ENCODE assay signal across 18 cellular contexts in genomic region chr6:84135291-84135690, GRCh38.
DNase-seq lines count a peak whose midpoint lies in the region; ATAC-seq, FAIRE-seq and TF ChIP-seq lines count a peak whose summit lies in the region.
"Had no signal": no experiment of that assay in that cellular context is flagged by ENCODE, and none has a peak within 500 bp of the region (broad histone marks: within the 10 kb centered on the region; RNA-seq: fewer than 3 reads in every experiment).

No MANE protein-coding gene starts in this region.

- H3K9me3 ChIP-seq in MG63 (no peaks in the 10 kb centered on the region), keratinocyte (ENCODE audit: control insufficient read depth, low read depth, low read length) (no peaks in the 10 kb centered on the region), esophagus muscularis mucosa (peaks cover 0 to 5% (median 0%) of the 10 kb centered on the region in 4 donors)

- H3K9ac ChIP-seq in keratinocyte (ENCODE audit: control insufficient read depth, extremely low read depth, insufficient read depth, low read length): no peak overlapping the region
- H3K9ac ChIP-seq: GM23248 had no signal

- H3K9me1 ChIP-seq in keratinocyte (ENCODE audit: control insufficient read depth, extremely low read depth, insufficient read depth, low read length): no peaks in the 10 kb centered on the region

- dilution Hi-C loops in keratinocyte (cut with MboI; ENCODE audit: extremely low pct_ligation_motif_present, low sequenced_read_pairs): no loop called here

- no peak for ATAC-seq in GM21381 (IDR thresholded peaks at IDR 0.05; ENCODE audit: unreplicated experiment)

- WGBS in esophagus muscularis mucosa: 97% methylated on average over 5 of the region's 5 CpGs

- intact Hi-C loops in esophagus muscularis mucosa (cut with DNase I): no loop called here

- no peaks in the 10 kb centered on the region for H3K79me2 ChIP-seq in keratinocyte (ENCODE audit: control insufficient read depth, insufficient read depth, low read length)

- H4K20me1 ChIP-seq in keratinocyte (ENCODE audit: control insufficient read depth, extremely low read depth, insufficient read depth, low read length): no peaks in the 10 kb centered on the region

- DNase-seq in HPDE6-E6E7 (ENCODE audit: extremely low spot score) (peak; percentile 21), MG63 (peak; percentile 1), bronchial epithelial cell (ENCODE audit: low read depth) (peak; percentile 80), keratinocyte (ENCODE audit: low read depth, low spot score) (peak; percentile 36), dedifferentiated amniotic fluid mesenchymal stem cell (ENCODE audit: extremely low spot score) (no peak), esophagus muscularis mucosa (ENCODE audit: extremely low spot score) (no peak)
- DNase-seq: C1 segment of cervical spinal cord; Calu3; CD4-positive, alpha-beta T cell; DMS79; EL; GDM1; GM23248 had no signal

- TF ChIP-seq CTCF in bronchial epithelial cell (IDR thresholded peaks at IDR 0.05; ENCODE audit: insufficient read depth, low read length, severe bottlenecking): no peak
- TF ChIP-seq CTCF in keratinocyte (optimal IDR thresholded peaks at IDR 0.05 in 1 of 3, IDR thresholded peaks at IDR 0.05 in 1 of 3, conservative IDR thresholded peaks at IDR 0.05 in 1 of 3; ENCODE audit: extremely low read depth in 1 of 3, insufficient read depth in 2 of 3, low read length in 3 of 3): no peak
- no peak for TF ChIP-seq CTCF in esophagus muscularis mucosa (IDR thresholded peaks at IDR 0.05)

- FAIRE-seq in bronchial epithelial cell (lab: Jason Lieb, UNC) (no peak), keratinocyte (lab: Jason Lieb, UNC) (peak; percentile 17)
- FAIRE-seq: A204.1, GM19239, H54, K562 had no signal

- H2AFZ ChIP-seq in keratinocyte (ENCODE audit: control insufficient read depth, low read length): no peak overlapping the region
- H2AFZ ChIP-seq: GM23248 had no signal

- H3K27me3 ChIP-seq in MG63 (no peaks in the 10 kb centered on the region), bronchial epithelial cell (ENCODE audit: control insufficient read depth, insufficient read depth, low read length) (no peaks in the 10 kb centered on the region), keratinocyte (ENCODE audit: control insufficient read depth, extremely low read depth, insufficient read depth, low read length) (no peaks in the 10 kb centered on the region), esophagus muscularis mucosa (no peaks in the 10 kb centered on the region)

- no peaks in the 10 kb centered on the region for H3K36me3 ChIP-seq in MG63
- H3K36me3 ChIP-seq in bronchial epithelial cell (ENCODE audit: control insufficient read depth, insufficient read depth, low read length): no peaks in the 10 kb centered on the region
- H3K36me3 ChIP-seq in keratinocyte (ENCODE audit: control insufficient read depth in 2 of 2, extremely low read depth in 1 of 2, insufficient read depth in 2 of 2, low read length in 2 of 2): no peaks in the 10 kb centered on the region
- H3K36me3 ChIP-seq in esophagus muscularis mucosa: peaks cover 4 to 39% (median 6%) of the 10 kb centered on the region in 4 donors

- H3K27ac ChIP-seq in keratinocyte (ENCODE audit: control insufficient read depth, insufficient read depth, low read length) (no peak overlapping the region), esophagus muscularis mucosa (replicated peaks in 1 of 4) (no peak overlapping the region)
- H3K27ac ChIP-seq: GM23248 had no signal

- no peak for TF ChIP-seq POLR2A in esophagus muscularis mucosa (IDR thresholded peaks at IDR 0.05; ENCODE audit: low read depth)

- H3K4me2 ChIP-seq in keratinocyte (ENCODE audit: control insufficient read depth, extremely low read depth, insufficient read depth, low read depth, low read length): no peak overlapping the region

- H3K4me1 ChIP-seq in keratinocyte (ENCODE audit: control insufficient read depth, extremely low read depth, insufficient read depth, low read length) (peaks cover 4% of the 10 kb centered on the region), esophagus muscularis mucosa (no peaks in the 10 kb centered on the region)

- no peak overlapping the region for H3K4me3 ChIP-seq in MG63
- H3K4me3 ChIP-seq in bronchial epithelial cell (ENCODE audit: low read depth, low read length): no peak overlapping the region
- H3K4me3 ChIP-seq in keratinocyte (ENCODE audit: control insufficient read depth in 2 of 3, extremely low read depth in 1 of 3, insufficient read depth in 2 of 3, low read depth in 1 of 3, low read length in 3 of 3): no peak overlapping the region
- no peak overlapping the region for H3K4me3 ChIP-seq in esophagus muscularis mucosa
- H3K4me3 ChIP-seq: GM23248, K562 had no signal

- no peak for TF ChIP-seq EP300 in esophagus muscularis mucosa (IDR thresholded peaks at IDR 0.05)

Comparison
In these comparisons a context has a peak if more than half of its experiments do, and no peak if none do; other contexts are left out.
1. DNase-seq: peak in HPDE6-E6E7 (single experiment), MG63 (single experiment), bronchial epithelial cell (single experiment) and keratinocyte (single experiment); none in dedifferentiated amniotic fluid mesenchymal stem cell (single experiment) and esophagus muscularis mucosa (single experiment).